Comparison of ENCODE assay signal across 26 cellular contexts in the genomic region with DNA sequence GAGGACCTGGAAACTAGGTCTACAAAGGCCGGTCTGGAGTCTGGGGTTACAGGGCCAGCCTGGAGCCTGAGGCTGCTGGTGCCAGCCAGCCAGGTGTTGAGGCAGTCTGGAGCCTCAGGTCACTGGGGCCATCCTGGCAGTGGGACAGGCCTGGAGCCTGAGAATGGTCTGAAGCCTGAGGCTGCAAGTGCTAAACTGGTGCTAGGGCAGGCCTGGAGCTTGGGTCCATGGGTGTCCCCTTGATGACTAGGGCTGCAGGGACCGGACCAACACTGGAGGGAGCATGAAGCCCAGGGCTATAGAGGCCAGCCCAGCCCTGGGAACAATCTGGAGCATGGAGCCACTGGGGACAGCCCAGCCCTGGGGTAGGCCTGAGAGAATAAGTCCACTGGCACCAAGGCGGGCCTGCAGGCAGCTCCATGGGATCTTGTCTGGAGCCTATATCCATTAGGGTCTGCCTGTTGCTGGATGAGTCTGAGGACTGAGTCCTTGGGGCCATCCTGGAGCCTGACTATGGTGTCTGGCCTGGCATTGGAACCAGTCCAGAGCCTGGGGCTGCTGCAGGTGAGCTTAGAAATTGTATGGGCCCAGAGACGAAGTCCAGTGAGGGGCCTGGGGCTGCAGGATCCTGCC.
DNase-seq lines count a peak whose midpoint lies in the region; ATAC-seq, FAIRE-seq and TF ChIP-seq lines count a peak whose summit lies in the region.
"Had no signal": no experiment of that assay in that cellular context is flagged by ENCODE, and none has a peak within 500 bp of the region (broad histone marks: within the 10 kb centered on the region; RNA-seq: fewer than 3 reads in every experiment).

No MANE protein-coding gene starts in this region.

- FAIRE-seq in H1 (lab: Jason Lieb, UNC): no peak
- FAIRE-seq: GM12892 had no signal

- no peaks in the 10 kb centered on the region for H3K79me1 ChIP-seq in H1 (ENCODE audit: low read depth, low read length)
- H3K79me1 ChIP-seq in neuronal stem cell (ENCODE audit: low read depth, low read length): no peaks in the 10 kb centered on the region

- H2BK20ac ChIP-seq in H1 (ENCODE audit: low read length): no peak overlapping the region

- H4K20me1 ChIP-seq in H1 (replicated peaks in 1 of 2; ENCODE audit: control insufficient read depth in 1 of 2, insufficient read depth in 2 of 2, low read length in 2 of 2): no peaks in the 10 kb centered on the region

- no peaks in the 10 kb centered on the region for H3K4me1 ChIP-seq in H1 (replicated peaks in 1 of 4; ENCODE audit: control insufficient read depth in 3 of 4, insufficient read depth in 4 of 4, low read length in 3 of 4)
- no peaks in the 10 kb centered on the region for H3K4me1 ChIP-seq in neuronal stem cell (ENCODE audit: control insufficient read depth in 2 of 2, insufficient read depth in 1 of 2, low read depth in 1 of 2, low read length in 2 of 2)
- no peaks in the 10 kb centered on the region for H3K4me1 ChIP-seq in upper lobe of right lung
- H3K4me1 ChIP-seq in vagina: no peaks in the 10 kb centered on the region
- H3K4me1 ChIP-seq: SJSA1 had no signal

- H2BK5ac ChIP-seq in H1 (ENCODE audit: low read depth, low read length) (no peak overlapping the region), neuronal stem cell (ENCODE audit: low read length) (peak overlapping the region; percentile 70)

- no peak overlapping the region for H3K27ac Mint-ChIP-seq in natural killer cell treated with Interleukin-12 subunit alpha and Interleukin-12 subunit beta and Interleukin-15 and Interleukin-18, amount 100 ng/mL, for 72 hours
- no peak overlapping the region for H3K27ac Mint-ChIP-seq in natural killer cell
- H3K27ac Mint-ChIP-seq in activated T-helper 1 cell treated with anti-CD3 and anti-CD28 coated beads, Interleukin-12 subunit alpha, Interleukin-12 subunit beta, Interleukin-2, Interleukin-4 antibody, amounts not matched to agents 30 ng/mL and 10 ng/mL and 1 ng/mL, durations not matched to agents 14 hours and 24 hours and 36 hours: no peak overlapping the region

- TF ChIP-seq EP300 in H1 (IDR thresholded peaks at IDR 0.05; ENCODE audit: borderline replicate concordance in 1 of 2, low read depth in 2 of 2, low read length in 2 of 2): no peak

- H3K18ac ChIP-seq in H1 (ENCODE audit: extremely low read depth, low read length) (no peak overlapping the region; the same call in 1 of the 2 replicates), neuronal stem cell (ENCODE audit: low read length) (peak overlapping the region; percentile 1)

- H3K27me3 Mint-ChIP-seq in natural killer cell treated with Interleukin-12 subunit alpha and Interleukin-12 subunit beta and Interleukin-15 and Interleukin-18, amount 100 ng/mL, for 72 hours: peaks cover 4 to 7% of the 10 kb centered on the region in 2 donors
- H3K27me3 Mint-ChIP-seq in natural killer cell (ENCODE audit: low read depth in 2 of 2): no peaks in the 10 kb centered on the region
- H3K27me3 Mint-ChIP-seq in activated T-helper 1 cell treated with anti-CD3 and anti-CD28 coated beads, Interleukin-12 subunit alpha, Interleukin-12 subunit beta, Interleukin-2, Interleukin-4 antibody, amounts not matched to agents 30 ng/mL and 10 ng/mL and 1 ng/mL, durations not matched to agents 14 hours and 24 hours and 36 hours (ENCODE audit: insufficient read depth): peaks cover 4% of the 10 kb centered on the region

- no peak for TF ChIP-seq POLR2A in H1 (IDR thresholded peaks at IDR 0.05; ENCODE audit: control extremely low read depth in 1 of 2, low read depth in 2 of 2, low read length in 2 of 2)
- TF ChIP-seq POLR2A in vagina (IDR thresholded peaks at IDR 0.05): no peak

- peaks cover 4% of the 10 kb centered on the region for H3K9me3 Mint-ChIP-seq in natural killer cell treated with Interleukin-12 subunit alpha and Interleukin-12 subunit beta and Interleukin-15 and Interleukin-18, amount 100 ng/mL, for 72 hours
- peaks cover 0 to 1% of the 10 kb centered on the region in 2 donors for H3K9me3 Mint-ChIP-seq in natural killer cell
- no peaks in the 10 kb centered on the region for H3K9me3 Mint-ChIP-seq in activated T-helper 1 cell treated with anti-CD3 and anti-CD28 coated beads, Interleukin-12 subunit alpha, Interleukin-12 subunit beta, Interleukin-2, Interleukin-4 antibody, amounts not matched to agents 30 ng/mL and 10 ng/mL and 1 ng/mL, durations not matched to agents 14 hours and 24 hours and 36 hours

- H3K36me3 Mint-ChIP-seq in natural killer cell treated with Interleukin-12 subunit alpha and Interleukin-12 subunit beta and Interleukin-15 and Interleukin-18, amount 100 ng/mL, for 72 hours: no peaks in the 10 kb centered on the region
- no peaks in the 10 kb centered on the region for H3K36me3 Mint-ChIP-seq in natural killer cell
- H3K36me3 Mint-ChIP-seq in activated T-helper 1 cell treated with anti-CD3 and anti-CD28 coated beads, Interleukin-12 subunit alpha, Interleukin-12 subunit beta, Interleukin-2, Interleukin-4 antibody, amounts not matched to agents 30 ng/mL and 10 ng/mL and 1 ng/mL, durations not matched to agents 14 hours and 24 hours and 36 hours (ENCODE audit: low read depth): no peaks in the 10 kb centered on the region

- no peak overlapping the region for H3K56ac ChIP-seq in H1 (replicated peaks; ENCODE audit: insufficient read length, low read depth, low read length)

- no peak overlapping the region for H2AK5ac ChIP-seq in H1 (ENCODE audit: low read depth, low read length)
- H2AK5ac ChIP-seq in neuronal stem cell (ENCODE audit: low read depth, low read length): peak overlapping the region; percentile 65

- no peak overlapping the region for H2BK120ac ChIP-seq in H1 (replicated peaks; ENCODE audit: low read depth, low read length)
- H2BK120ac ChIP-seq in neuronal stem cell (ENCODE audit: low read depth, low read length): no peak overlapping the region

- H3K14ac ChIP-seq in H1 (ENCODE audit: insufficient read length) (no peak overlapping the region), neuronal stem cell (ENCODE audit: low read length) (no peak overlapping the region)

- H3K79me2 ChIP-seq in H1 (ENCODE audit: control insufficient read depth in 1 of 2, insufficient read depth in 2 of 2, low read length in 2 of 2): no peaks in the 10 kb centered on the region

- peak; percentile 43 to 48 for ATAC-seq in natural killer cell treated with Interleukin-12 subunit alpha and Interleukin-12 subunit beta and Interleukin-15 and Interleukin-18, amount 100 ng/mL, for 72 hours
- ATAC-seq in natural killer cell (no peak), upper lobe of right lung (peak; percentile 45)
- ATAC-seq: HCT116, PC-3 had no signal

- H3K36me3 ChIP-seq in H1 (ENCODE audit: control insufficient read depth in 2 of 4, insufficient read depth in 4 of 4, low read length in 3 of 4) (no peaks in the 10 kb centered on the region), neuronal stem cell (replicated peaks in 1 of 2; ENCODE audit: control insufficient read depth in 2 of 2, insufficient read depth in 2 of 2, low read length in 2 of 2) (peaks cover 3 to 13% of the 10 kb centered on the region in 2 donors), upper lobe of right lung (peaks cover 4% of the 10 kb centered on the region), vagina (peaks cover 0 to 4% of the 10 kb centered on the region in 2 donors)
- H3K36me3 ChIP-seq: SJSA1 had no signal

- TF ChIP-seq CTCF in natural killer cell (IDR thresholded peaks at IDR 0.05) (no peak), H1 (IDR thresholded peaks at IDR 0.05; ENCODE audit: control extremely low read depth in 1 of 3, insufficient read depth in 1 of 3, low read depth in 1 of 3, low read length in 3 of 3) (no peak), upper lobe of right lung (IDR thresholded peaks at IDR 0.05) (no peak), vagina (IDR thresholded peaks at IDR 0.05) (no peak)

- 85% methylated on average over 4 of the region's 4 CpGs; no CpG with 5 or more reads in 1 of the 2 experiments for WGBS in H1 (ENCODE audit: extremely low coverage in 1 of 2, insufficient coverage in 1 of 2, insufficient read length in 1 of 2, insufficient replicate concordance in 2 of 2, low coverage in 1 of 2, low lambda C conversion rate in 2 of 2, missing lambda C conversion rate in 1 of 2), 2 experiments
- WGBS in neuronal stem cell (ENCODE audit: extremely low coverage in 2 of 2, insufficient read length in 2 of 2, insufficient replicate concordance in 1 of 2), 2 donors: no CpG with 5 or more reads among the region's 4 CpGs

- H3K9me3 ChIP-seq in H1 (ENCODE audit: insufficient read depth in 2 of 2, low read depth in 1 of 2, low read length in 1 of 2): no peaks in the 10 kb centered on the region
- H3K9me3 ChIP-seq in neuronal stem cell (replicated peaks in 1 of 2; ENCODE audit: control insufficient read depth in 2 of 2, insufficient read depth in 1 of 2, low read depth in 1 of 2, low read length in 2 of 2): no peaks in the 10 kb centered on the region
- H3K9me3 ChIP-seq in upper lobe of right lung: no peaks in the 10 kb centered on the region
- no peaks in the 10 kb centered on the region for H3K9me3 ChIP-seq in vagina
- H3K9me3 ChIP-seq: SJSA1 had no signal

- H2BK12ac ChIP-seq in H1 (ENCODE audit: low read depth, low read length): no peak overlapping the region
- H2BK12ac ChIP-seq in neuronal stem cell (ENCODE audit: low read length): no peak overlapping the region

- no peak overlapping the region for H4K5ac ChIP-seq in H1 (ENCODE audit: insufficient read length, low read depth, low read length)

- H3K4me2 ChIP-seq in H1 (ENCODE audit: insufficient read depth in 1 of 2, low read depth in 2 of 2, low read length in 2 of 2) (no peak overlapping the region), neuronal stem cell (ENCODE audit: insufficient read depth, low read length, poor library complexity, severe bottlenecking) (no peak overlapping the region)

- H3K4me1 Mint-ChIP-seq in natural killer cell treated with Interleukin-12 subunit alpha and Interleukin-12 subunit beta and Interleukin-15 and Interleukin-18, amount 100 ng/mL, for 72 hours (ENCODE audit: low read depth in 2 of 2): no peaks in the 10 kb centered on the region
- H3K4me1 Mint-ChIP-seq in natural killer cell: no peaks in the 10 kb centered on the region
- H3K4me1 Mint-ChIP-seq in activated T-helper 1 cell treated with anti-CD3 and anti-CD28 coated beads, Interleukin-12 subunit alpha, Interleukin-12 subunit beta, Interleukin-2, Interleukin-4 antibody, amounts not matched to agents 30 ng/mL and 10 ng/mL and 1 ng/mL, durations not matched to agents 14 hours and 24 hours and 36 hours (ENCODE audit: low read depth): no peaks in the 10 kb centered on the region

- H3K4me3 ChIP-seq in H1 (ENCODE audit: extremely low read depth in 1 of 4, insufficient read depth in 2 of 4, low read depth in 3 of 4, low read length in 4 of 4): no peak overlapping the region
- no peak overlapping the region for H3K4me3 ChIP-seq in neuronal stem cell (ENCODE audit: low read length in 2 of 2)
- no peak overlapping the region for H3K4me3 ChIP-seq in upper lobe of right lung
- no peak overlapping the region for H3K4me3 ChIP-seq in vagina
- H3K4me3 ChIP-seq: SJSA1 had no signal

- no peak for TF ChIP-seq RAD21 in H1 (IDR thresholded peaks at IDR 0.05 in 1 of 2, conservative IDR thresholded peaks at IDR 0.05 in 1 of 2; ENCODE audit: low read depth in 2 of 2, low read length in 2 of 2)

- peak overlapping the region; percentile 83; the same call in 1 of the 2 replicates for H4K8ac ChIP-seq in H1 (ENCODE audit: extremely low read depth, insufficient read depth, low read length)
- H4K8ac ChIP-seq in neuronal stem cell (ENCODE audit: low read depth, low read length): no peak overlapping the region

- H3K9ac ChIP-seq in H1 (replicated peaks in 1 of 4; ENCODE audit: extremely low read depth in 1 of 4, low read depth in 3 of 4, low read length in 3 of 4): no peak overlapping the region
- peak overlapping the region; percentile 16 for H3K9ac ChIP-seq in neuronal stem cell (ENCODE audit: low read depth, low read length, poor library complexity)

- H4K91ac ChIP-seq in H1 (replicated peaks; ENCODE audit: insufficient read length, low read length) (no peak overlapping the region), neuronal stem cell (ENCODE audit: low read depth, low read length, poor library complexity) (no peak overlapping the region)

- POLR2A ChIA-PET in H1 (lab: Charles Lee; ENCODE audit: partially characterized antibody): no interaction called here

- H3K27ac ChIP-seq in H1 (ENCODE audit: low read depth, low read length) (no peak overlapping the region), neuronal stem cell (replicated peaks; ENCODE audit: low read length) (no peak overlapping the region), upper lobe of right lung (no peak overlapping the region), vagina (no peak overlapping the region)
- H3K27ac ChIP-seq: HL-60, SJSA1 had no signal

- no peaks in the 10 kb centered on the region for H3K23me2 ChIP-seq in H1 (ENCODE audit: low read depth, low read length)

- H2AFZ ChIP-seq in H1 (ENCODE audit: low read length): no peak overlapping the region
- no peak overlapping the region for H2AFZ ChIP-seq in neuronal stem cell (ENCODE audit: low read length)

- CTCF ChIA-PET in H1 (lab: Charles Lee; ENCODE audit: partially characterized antibody): interaction anchor here (0.6 to 0.9 kb wide), 2 partner anchors 41 to 341 kb away, joined by 3 read pairs; no protein-coding TSS in a partner anchor

- H3K23ac ChIP-seq in H1 (ENCODE audit: insufficient read length) (no peak overlapping the region), neuronal stem cell (ENCODE audit: low read depth, low read length, poor library complexity) (peak overlapping the region; percentile 48)

- intact Hi-C loops in natural killer cell (cut with micrococcal nuclease): no loop called here
- intact Hi-C loops in upper lobe of right lung (cut with DNase I): no loop called here
- intact Hi-C loops in activated T-helper 1 cell treated with anti-CD3 and anti-CD28 coated beads, Interleukin-12 subunit alpha, Interleukin-12 subunit beta, Interleukin-2, Interleukin-4 antibody, amounts not matched to agents 30 ng/mL and 10 ng/mL and 1 ng/mL, durations not matched to agents 14 hours and 24 hours and 36 hours (cut with micrococcal nuclease): no loop called here
- intact Hi-C loops in vagina (cut with DNase I): no loop called here

- H2BK15ac ChIP-seq in H1 (ENCODE audit: low read length): no peak overlapping the region
- H2BK15ac ChIP-seq in neuronal stem cell (ENCODE audit: low read length): no peak overlapping the region

- H3K27me3 ChIP-seq in H1 (replicated peaks in 1 of 4; ENCODE audit: control insufficient read depth in 3 of 4, extremely low read depth in 1 of 4, insufficient read depth in 3 of 4, low read length in 3 of 4) (no peaks in the 10 kb centered on the region), neuronal stem cell (ENCODE audit: control insufficient read depth in 3 of 3, insufficient read depth in 3 of 3, low read depth in 1 of 3, low read length in 3 of 3) (no peaks in the 10 kb centered on the region), upper lobe of right lung (no peaks in the 10 kb centered on the region), vagina (no peaks in the 10 kb centered on the region)
- H3K27me3 ChIP-seq: SJSA1 had no signal

- no peak for DNase-seq in natural killer cell treated with Interleukin-12 subunit alpha and Interleukin-12 subunit beta and Interleukin-15 and Interleukin-18, amount 100 ng/mL, for 72 hours (ENCODE audit: low spot score)
- DNase-seq in natural killer cell (no peak), H1 (ENCODE audit: low read depth in 1 of 2, low spot score in 2 of 2) (no peak), neuronal stem cell (ENCODE audit: low spot score) (no peak), upper lobe of right lung (no peak), vagina (ENCODE audit: extremely low spot score in 2 of 2) (no peak), NCI-H1048 (lab: John Stamatoyannopoulos, UW) (no peak)
- no peak for DNase-seq in activated T-helper 1 cell treated with anti-CD3 and anti-CD28 coated beads, Interleukin-12 subunit alpha, Interleukin-12 subunit beta, Interleukin-2, Interleukin-4 antibody, amounts not matched to agents 30 ng/mL and 10 ng/mL and 1 ng/mL, durations not matched to agents 14 hours and 24 hours and 36 hours (ENCODE audit: low spot score)
- DNase-seq: 8988T, DMS153, DND-41, GOT3, Kasumi-1, NCI-H1105 treated with DMSO at 0.1 percent for 48 hours, NCI-H146, NCI-H1930, NCI-H2107, NCI-H446, NCI-H524 treated with DMSO at 0.1 percent for 48 hours, NCI-H774, PC-3, Right ventricle myocardium superior had no signal

- H3K4ac ChIP-seq in H1 (replicated peaks; ENCODE audit: insufficient read length, low read depth, low read length) (no peak overlapping the region), neuronal stem cell (ENCODE audit: low read length) (no peak overlapping the region)

- no peak overlapping the region for H3K4me3 Mint-ChIP-seq in natural killer cell treated with Interleukin-12 subunit alpha and Interleukin-12 subunit beta and Interleukin-15 and Interleukin-18, amount 100 ng/mL, for 72 hours
- H3K4me3 Mint-ChIP-seq in natural killer cell: no peak overlapping the region
- no peak overlapping the region for H3K4me3 Mint-ChIP-seq in activated T-helper 1 cell treated with anti-CD3 and anti-CD28 coated beads, Interleukin-12 subunit alpha, Interleukin-12 subunit beta, Interleukin-2, Interleukin-4 antibody, amounts not matched to agents 30 ng/mL and 10 ng/mL and 1 ng/mL, durations not matched to agents 14 hours and 24 hours and 36 hours

Comparison
In these comparisons a context has a peak if more than half of its experiments do, and no peak if none do; other contexts are left out.
1. ATAC-seq: peak in natural killer cell treated with Interleukin-12 subunit alpha and Interleukin-12 subunit beta and Interleukin-15 and Interleukin-18, amount 100 ng/mL, for 72 hours (2 of 2) and upper lobe of right lung (single experiment); none in natural killer cell (0 of 3).